ENCODE assay signal across 8 cellular contexts in the genomic region with DNA sequence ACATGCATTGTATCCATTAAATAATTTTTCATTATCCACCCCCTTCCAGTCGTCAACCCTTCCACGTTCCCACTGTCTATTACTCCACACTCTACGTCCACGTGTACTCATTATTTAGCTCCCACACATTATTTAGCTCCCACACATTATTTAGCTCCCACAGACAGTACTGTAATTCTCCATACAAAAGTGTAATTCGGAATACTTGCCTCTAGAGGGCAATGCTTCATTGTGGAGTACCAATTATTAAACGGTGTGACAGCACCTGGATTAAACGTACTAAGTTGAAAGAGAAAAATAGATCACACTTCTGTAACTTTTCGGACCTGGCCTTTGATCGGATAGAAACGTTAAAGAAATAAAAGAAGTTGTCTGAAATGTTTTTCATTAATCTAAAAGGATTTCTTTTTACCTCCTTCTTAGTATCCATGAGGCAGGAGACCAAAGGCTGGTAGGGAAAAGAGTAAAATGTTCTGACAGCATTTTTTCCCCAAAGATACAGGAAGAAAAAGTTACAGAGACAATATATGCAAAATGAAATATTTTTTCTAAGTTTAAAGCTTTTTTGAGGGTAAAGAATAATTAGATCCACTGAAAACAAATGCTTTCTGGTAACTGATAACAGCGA.
DNase-seq lines count a peak whose midpoint lies in the region; ATAC-seq, FAIRE-seq and TF ChIP-seq lines count a peak whose summit lies in the region.

No MANE protein-coding gene starts in this region.

- H3K4me1 ChIP-seq in MM.1S (ENCODE audit: low read length) = no peaks in the 10 kb centered on the region
- no peaks in the 10 kb centered on the region for H3K4me1 ChIP-seq in left ventricle myocardium inferior

- no peak overlapping the region for H3K4me3 ChIP-seq in MM.1S (ENCODE audit: low read length)
- no peak overlapping the region for H3K4me3 ChIP-seq in left ventricle myocardium inferior

- H2AFZ ChIP-seq in MM.1S (ENCODE audit: low read length) = no peak overlapping the region

- intact Hi-C loops in left ventricle myocardium inferior (cut with micrococcal nuclease) = no loop called here

- H3K27me3 ChIP-seq in MM.1S (replicated peaks; ENCODE audit: insufficient read depth, low read length) (no peaks in the 10 kb centered on the region), left ventricle myocardium inferior (ENCODE audit: low read depth) (no peaks in the 10 kb centered on the region)

- no peaks in the 10 kb centered on the region for H4K20me1 ChIP-seq in MM.1S (ENCODE audit: insufficient read depth, low read length)

- peak overlapping the region; percentile 10; the same call in 1 of the 2 replicates for H3K4me2 ChIP-seq in MM.1S (ENCODE audit: low read depth, low read length)

- DNase-seq in AG08396 (ENCODE audit: low spot score) = peak; percentile 3
- no peak for DNase-seq in GM12892 (ENCODE audit: insufficient read length)
- DNase-seq in MM.1S = peak; percentile 61
- peak; percentile 50 for DNase-seq in SW480 (ENCODE audit: low spot score)
- DNase-seq in left ventricle myocardium inferior = no peak
- peak; percentile 5 for DNase-seq in stromal cell of bone marrow (ENCODE audit: low read depth)
- DNase-seq in stimulated activated naive CD4-positive, alpha-beta T cell treated with Interleukin-2 at 50 U/mL for 16 hours (lab: John Stamatoyannopoulos, UW) = no peak

- H3K9ac ChIP-seq in MM.1S (ENCODE audit: low read length) = no peak overlapping the region

- H3K9me2 ChIP-seq in MM.1S (replicated peaks; ENCODE audit: insufficient read depth, low read length) = no peaks in the 10 kb centered on the region

- ATAC-seq in HG02610 (IDR thresholded peaks at IDR 0.05; ENCODE audit: unreplicated experiment) = peak; percentile 91

- no peaks in the 10 kb centered on the region for H3K9me3 ChIP-seq in MM.1S (replicated peaks; ENCODE audit: insufficient read depth, low read length)
- no peaks in the 10 kb centered on the region for H3K9me3 ChIP-seq in left ventricle myocardium inferior (replicated peaks)

- H3K36me3 ChIP-seq in MM.1S (replicated peaks; ENCODE audit: insufficient read depth, low read length) (no peaks in the 10 kb centered on the region), left ventricle myocardium inferior (no peaks in the 10 kb centered on the region)

- FAIRE-seq in GM12892 (lab: Jason Lieb, UNC) = peak; percentile 69

- no peaks in the 10 kb centered on the region for H3F3A ChIP-seq in MM.1S (ENCODE audit: insufficient read depth, low read length)

- TF ChIP-seq CTCF in MM.1S (IDR thresholded peaks at IDR 0.05; ENCODE audit: low read length) (peak; percentile 87), left ventricle myocardium inferior (IDR thresholded peaks at IDR 0.05; ENCODE audit: borderline replicate concordance) (peak; percentile 59)

- no peaks in the 10 kb centered on the region for H3K79me2 ChIP-seq in MM.1S (ENCODE audit: low read length)

- no peak for TF ChIP-seq POLR2A in GM12892 (IDR thresholded peaks at IDR 0.05; ENCODE audit: low read depth, low read length)

- H3K27ac ChIP-seq in MM.1S (ENCODE audit: low read length) (no peak overlapping the region), left ventricle myocardium inferior (replicated peaks) (no peak overlapping the region)

Comparison
In these comparisons a context has a peak if more than half of its experiments do, and no peak if none do; other contexts are left out.
1. DNase-seq: peak in AG08396 (single experiment), MM.1S (single experiment), SW480 (single experiment) and stromal cell of bone marrow (single experiment); none in GM12892 (single experiment), left ventricle myocardium inferior (single experiment) and stimulated activated naive CD4-positive, alpha-beta T cell treated with Interleukin-2 at 50 U/mL for 16 hours (single experiment).